In the genomic region with DNA sequence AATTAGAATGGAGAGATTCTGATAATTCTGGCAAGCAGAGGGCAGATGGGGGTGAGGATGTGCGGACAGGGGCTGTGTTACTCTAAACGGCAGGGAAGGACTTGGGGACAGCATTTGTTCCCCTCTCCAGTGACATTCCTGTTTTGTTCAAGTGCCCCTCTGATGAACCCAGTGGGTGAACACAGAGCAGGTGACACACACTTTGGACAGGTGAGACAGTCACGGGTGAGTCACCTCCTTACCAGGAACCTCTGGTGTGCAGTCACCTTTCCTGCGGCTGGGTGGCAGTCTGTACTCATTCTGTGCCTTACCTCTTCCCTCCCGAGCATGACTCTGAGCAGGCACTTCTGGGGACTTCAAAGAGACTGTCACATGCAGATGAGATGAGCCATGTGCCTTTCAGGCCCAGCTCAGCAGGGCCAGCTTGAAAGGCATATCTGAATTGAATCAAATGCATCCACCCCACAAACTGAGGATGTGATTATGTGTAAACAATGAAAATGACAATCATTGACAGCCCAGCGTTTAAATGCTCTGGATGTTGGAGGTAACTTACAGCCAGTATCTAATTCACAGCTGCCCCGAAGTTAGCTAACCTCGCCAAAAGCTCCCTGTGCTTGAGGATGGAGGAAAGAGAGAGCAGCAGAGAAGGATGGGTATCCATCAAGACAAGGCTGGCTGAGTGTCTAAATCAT, we compare ENCODE assay signal across 8 cellular contexts.
DNase-seq lines count a peak whose midpoint lies in the region; ATAC-seq and FAIRE-seq lines count a peak whose summit lies in the region.
"Not testable (repeated sequence)": the region's sequence is repeated elsewhere in the genome, so short reads cannot be mapped to it uniquely, and the experiment has no call there.

No MANE protein-coding gene starts in this region.

- H3K9me3 Mint-ChIP-seq in T-helper 2 cell treated with Interferon-gamma antibody and Interleukin-4, amounts not matched to agents 5 μg/mL and 100 μg/mL, for 36 hours: not testable (repeated sequence)

- H3K36me3 Mint-ChIP-seq in T-helper 2 cell treated with Interferon-gamma antibody and Interleukin-4, amounts not matched to agents 5 μg/mL and 100 μg/mL, for 36 hours (ENCODE audit: low read depth): not testable (repeated sequence)

- H3K4me1 Mint-ChIP-seq in T-helper 2 cell treated with Interferon-gamma antibody and Interleukin-4, amounts not matched to agents 5 μg/mL and 100 μg/mL, for 36 hours (ENCODE audit: low read depth): peaks cover 25% of the 10 kb centered on the region

- not testable (repeated sequence) for DNase-seq in T-helper 2 cell treated with Interferon-gamma antibody and Interleukin-4, amounts not matched to agents 5 μg/mL and 100 μg/mL, for 36 hours (ENCODE audit: low spot score)
- peak; percentile 49 for DNase-seq in activated naive CD4-positive, alpha-beta T cell treated with Interleukin-2 at 50 U/mL for 16 hours
- peak; percentile 29 for DNase-seq in stimulated activated CD4-positive, alpha-beta T cell treated with anti-CD3 and anti-CD28 coated beads, Interleukin-4, amount 100 ng/mL, for 1 hour

- peak; percentile 74 for FAIRE-seq in islet of Langerhans (lab: Jason Lieb, UNC)

- H3K27me3 Mint-ChIP-seq in T-helper 2 cell treated with Interferon-gamma antibody and Interleukin-4, amounts not matched to agents 5 μg/mL and 100 μg/mL, for 36 hours (ENCODE audit: low read depth): not testable (repeated sequence)

- peak overlapping the region; percentile 43 for H3K27ac Mint-ChIP-seq in T-helper 2 cell treated with Interferon-gamma antibody and Interleukin-4, amounts not matched to agents 5 μg/mL and 100 μg/mL, for 36 hours

- ATAC-seq in GM18502 (IDR thresholded peaks at IDR 0.05; ENCODE audit: poor library complexity, unreplicated experiment) (peak; percentile 86), GM19463 (IDR thresholded peaks at IDR 0.05; ENCODE audit: unreplicated experiment) (peak; percentile 61), HG02798 (IDR thresholded peaks at IDR 0.05; ENCODE audit: poor library complexity, unreplicated experiment) (peak; percentile 81), HG03432 (IDR thresholded peaks at IDR 0.05; ENCODE audit: unreplicated experiment) (peak; percentile 73)

- not testable (repeated sequence) for H3K4me3 Mint-ChIP-seq in T-helper 2 cell treated with Interferon-gamma antibody and Interleukin-4, amounts not matched to agents 5 μg/mL and 100 μg/mL, for 36 hours
